Comparison of ENCODE assay signal across 1 cellular context in the genomic region with DNA sequence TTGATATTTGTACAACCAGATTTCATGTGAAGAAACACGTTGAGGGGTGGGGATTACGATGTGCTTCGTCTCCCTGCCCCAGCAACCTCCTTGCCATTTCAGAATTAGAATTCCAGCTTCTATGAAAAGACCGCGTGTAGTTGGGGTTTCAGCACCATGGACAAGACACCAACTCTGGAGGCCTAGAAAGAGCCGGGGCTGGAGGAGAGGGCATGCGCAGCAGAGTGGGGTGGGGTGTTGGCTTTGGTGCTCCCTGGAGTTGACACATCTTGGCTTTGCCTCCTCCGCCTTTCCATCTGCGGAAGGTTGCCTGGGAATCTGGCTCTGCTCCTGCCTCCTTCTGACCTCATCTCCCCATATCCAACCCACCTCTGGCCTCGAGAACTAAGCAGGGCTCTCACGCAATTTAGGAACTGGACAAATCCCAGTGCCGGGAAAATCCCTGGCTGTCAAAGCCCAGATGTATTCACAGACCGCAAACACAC.
TF ChIP-seq lines count a peak whose summit lies in the region.

No MANE protein-coding gene starts in this region.

TF ChIP-seq in HepG2, 621 proteins besides CTCF, POLR2A, EP300 and RAD21 (continued from another document and continues in another):
- no peak for TF ChIP-seq SRSF9 (IDR thresholded peaks at IDR 0.05; ENCODE audit: borderline replicate concordance, insufficient read depth, low read depth, low read length, poor library complexity, severe bottlenecking)
- TF ChIP-seq ZSCAN20 (CRISPR knock-in tag; IDR thresholded peaks at IDR 0.05; ENCODE audit: borderline replicate concordance) = 0 out of 2 replicates have a peak, but pooled peaks have one; percentile 46
- no peak for TF ChIP-seq ZNF691 (CRISPR knock-in tag; IDR thresholded peaks at IDR 0.05; ENCODE audit: borderline replicate concordance, low read depth)
- TF ChIP-seq, protein P1, sequence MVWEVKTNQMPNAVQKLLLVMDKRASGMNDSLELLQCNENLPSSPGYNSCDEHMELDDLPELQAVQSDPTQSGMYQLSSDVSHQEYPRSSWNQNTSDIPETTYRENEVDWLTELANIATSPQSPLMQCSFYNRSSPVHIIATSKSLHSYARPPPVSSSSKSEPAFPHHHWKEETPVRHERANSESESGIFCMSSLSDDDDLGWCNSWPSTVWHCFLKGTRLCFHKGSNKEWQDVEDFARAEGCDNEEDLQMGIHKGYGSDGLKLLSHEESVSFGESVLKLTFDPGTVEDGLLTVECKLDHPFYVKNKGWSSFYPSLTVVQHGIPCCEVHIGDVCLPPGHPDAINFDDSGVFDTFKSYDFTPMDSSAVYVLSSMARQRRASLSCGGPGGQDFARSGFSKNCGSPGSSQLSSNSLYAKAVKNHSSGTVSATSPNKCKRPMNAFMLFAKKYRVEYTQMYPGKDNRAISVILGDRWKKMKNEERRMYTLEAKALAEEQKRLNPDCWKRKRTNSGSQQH (CRISPR knock-in tag; IDR thresholded peaks at IDR 0.05; ENCODE audit: low read depth) = no peak
- TF ChIP-seq KDM4B (CRISPR knock-in tag; IDR thresholded peaks at IDR 0.05) = no peak
- TF ChIP-seq PLSCR1 (CRISPR knock-in tag; IDR thresholded peaks at IDR 0.05; ENCODE audit: borderline replicate concordance) = no peak
- TF ChIP-seq ZNF556 (CRISPR knock-in tag; IDR thresholded peaks at IDR 0.05; ENCODE audit: borderline replicate concordance) = no peak
- TF ChIP-seq ZNF574 (CRISPR knock-in tag; IDR thresholded peaks at IDR 0.05) = peak; percentile 51; the same call in 1 of the 2 replicates
- TF ChIP-seq ZNF274 (CRISPR knock-in tag; IDR thresholded peaks at IDR 0.05) = no peak
- no peak for TF ChIP-seq ZNF572 (CRISPR knock-in tag; IDR thresholded peaks at IDR 0.05)
- peak; percentile 48; the same call in 1 of the 2 replicates for TF ChIP-seq SRY (CRISPR knock-in tag; IDR thresholded peaks at IDR 0.05)
- no peak for TF ChIP-seq ZNF276 (CRISPR knock-in tag; IDR thresholded peaks at IDR 0.05; ENCODE audit: low read depth)
- peak; percentile 23; the same call in 1 of the 2 replicates for TF ChIP-seq TAF1 (CRISPR knock-in tag; IDR thresholded peaks at IDR 0.05)
- TF ChIP-seq, protein P2, sequence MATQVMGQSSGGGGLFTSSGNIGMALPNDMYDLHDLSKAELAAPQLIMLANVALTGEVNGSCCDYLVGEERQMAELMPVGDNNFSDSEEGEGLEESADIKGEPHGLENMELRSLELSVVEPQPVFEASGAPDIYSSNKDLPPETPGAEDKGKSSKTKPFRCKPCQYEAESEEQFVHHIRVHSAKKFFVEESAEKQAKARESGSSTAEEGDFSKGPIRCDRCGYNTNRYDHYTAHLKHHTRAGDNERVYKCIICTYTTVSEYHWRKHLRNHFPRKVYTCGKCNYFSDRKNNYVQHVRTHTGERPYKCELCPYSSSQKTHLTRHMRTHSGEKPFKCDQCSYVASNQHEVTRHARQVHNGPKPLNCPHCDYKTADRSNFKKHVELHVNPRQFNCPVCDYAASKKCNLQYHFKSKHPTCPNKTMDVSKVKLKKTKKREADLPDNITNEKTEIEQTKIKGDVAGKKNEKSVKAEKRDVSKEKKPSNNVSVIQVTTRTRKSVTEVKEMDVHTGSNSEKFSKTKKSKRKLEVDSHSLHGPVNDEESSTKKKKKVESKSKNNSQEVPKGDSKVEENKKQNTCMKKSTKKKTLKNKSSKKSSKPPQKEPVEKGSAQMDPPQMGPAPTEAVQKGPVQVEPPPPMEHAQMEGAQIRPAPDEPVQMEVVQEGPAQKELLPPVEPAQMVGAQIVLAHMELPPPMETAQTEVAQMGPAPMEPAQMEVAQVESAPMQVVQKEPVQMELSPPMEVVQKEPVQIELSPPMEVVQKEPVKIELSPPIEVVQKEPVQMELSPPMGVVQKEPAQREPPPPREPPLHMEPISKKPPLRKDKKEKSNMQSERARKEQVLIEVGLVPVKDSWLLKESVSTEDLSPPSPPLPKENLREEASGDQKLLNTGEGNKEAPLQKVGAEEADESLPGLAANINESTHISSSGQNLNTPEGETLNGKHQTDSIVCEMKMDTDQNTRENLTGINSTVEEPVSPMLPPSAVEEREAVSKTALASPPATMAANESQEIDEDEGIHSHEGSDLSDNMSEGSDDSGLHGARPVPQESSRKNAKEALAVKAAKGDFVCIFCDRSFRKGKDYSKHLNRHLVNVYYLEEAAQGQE (IDR thresholded peaks at IDR 0.05; ENCODE audit: borderline replicate concordance in 1 of 2, low read depth in 1 of 2, low read length in 2 of 2) = peak; percentile 90 to 98
- TF ChIP-seq ZNF460 (CRISPR knock-in tag; IDR thresholded peaks at IDR 0.05; ENCODE audit: borderline replicate concordance) = no peak
- no peak for TF ChIP-seq ZNF354B (CRISPR knock-in tag; IDR thresholded peaks at IDR 0.05)
- TF ChIP-seq DR1 (CRISPR knock-in tag; IDR thresholded peaks at IDR 0.05) = no peak
- TF ChIP-seq AKNA (CRISPR knock-in tag; IDR thresholded peaks at IDR 0.05; ENCODE audit: borderline replicate concordance) = peak; percentile 45; the same call in 1 of the 2 replicates
- TF ChIP-seq, protein P3, sequence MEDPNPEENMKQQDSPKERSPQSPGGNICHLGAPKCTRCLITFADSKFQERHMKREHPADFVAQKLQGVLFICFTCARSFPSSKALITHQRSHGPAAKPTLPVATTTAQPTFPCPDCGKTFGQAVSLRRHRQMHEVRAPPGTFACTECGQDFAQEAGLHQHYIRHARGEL (CRISPR knock-in tag; IDR thresholded peaks at IDR 0.05) = no peak
- no peak for TF ChIP-seq E2F1 (CRISPR knock-in tag; IDR thresholded peaks at IDR 0.05)
- TF ChIP-seq ZNF747 (CRISPR knock-in tag; IDR thresholded peaks at IDR 0.05; ENCODE audit: borderline replicate concordance) = no peak
- TF ChIP-seq, protein P4, sequence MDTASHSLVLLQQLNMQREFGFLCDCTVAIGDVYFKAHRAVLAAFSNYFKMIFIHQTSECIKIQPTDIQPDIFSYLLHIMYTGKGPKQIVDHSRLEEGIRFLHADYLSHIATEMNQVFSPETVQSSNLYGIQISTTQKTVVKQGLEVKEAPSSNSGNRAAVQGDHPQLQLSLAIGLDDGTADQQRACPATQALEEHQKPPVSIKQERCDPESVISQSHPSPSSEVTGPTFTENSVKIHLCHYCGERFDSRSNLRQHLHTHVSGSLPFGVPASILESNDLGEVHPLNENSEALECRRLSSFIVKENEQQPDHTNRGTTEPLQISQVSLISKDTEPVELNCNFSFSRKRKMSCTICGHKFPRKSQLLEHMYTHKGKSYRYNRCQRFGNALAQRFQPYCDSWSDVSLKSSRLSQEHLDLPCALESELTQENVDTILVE (CRISPR knock-in tag; IDR thresholded peaks at IDR 0.05) = peak; percentile 37; the same call in 1 of the 2 replicates
- TF ChIP-seq TEAD3 (CRISPR knock-in tag; optimal IDR thresholded peaks at IDR 0.05; ENCODE audit: borderline replicate concordance) = peak; percentile 18
- TF ChIP-seq MAFK (conservative IDR thresholded peaks at IDR 0.05 in 1 of 2, IDR thresholded peaks at IDR 0.05 in 1 of 2; ENCODE audit: low read length in 2 of 2) = no peak
- no peak for TF ChIP-seq ZNF205 (CRISPR knock-in tag; IDR thresholded peaks at IDR 0.05)
- peak; percentile 49 for TF ChIP-seq SAP130 (CRISPR knock-in tag; IDR thresholded peaks at IDR 0.05; ENCODE audit: low read depth)
- TF ChIP-seq ZNF781 (CRISPR knock-in tag; IDR thresholded peaks at IDR 0.05; ENCODE audit: borderline replicate concordance, not compliant biosample characterization) = peak; percentile 71
- TF ChIP-seq, protein P5, sequence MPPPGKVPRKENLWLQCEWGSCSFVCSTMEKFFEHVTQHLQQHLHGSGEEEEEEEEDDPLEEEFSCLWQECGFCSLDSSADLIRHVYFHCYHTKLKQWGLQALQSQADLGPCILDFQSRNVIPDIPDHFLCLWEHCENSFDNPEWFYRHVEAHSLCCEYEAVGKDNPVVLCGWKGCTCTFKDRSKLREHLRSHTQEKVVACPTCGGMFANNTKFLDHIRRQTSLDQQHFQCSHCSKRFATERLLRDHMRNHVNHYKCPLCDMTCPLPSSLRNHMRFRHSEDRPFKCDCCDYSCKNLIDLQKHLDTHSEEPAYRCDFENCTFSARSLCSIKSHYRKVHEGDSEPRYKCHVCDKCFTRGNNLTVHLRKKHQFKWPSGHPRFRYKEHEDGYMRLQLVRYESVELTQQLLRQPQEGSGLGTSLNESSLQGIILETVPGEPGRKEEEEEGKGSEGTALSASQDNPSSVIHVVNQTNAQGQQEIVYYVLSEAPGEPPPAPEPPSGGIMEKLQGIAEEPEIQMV (CRISPR knock-in tag; IDR thresholded peaks at IDR 0.05; ENCODE audit: low read depth) = no peak
- no peak for TF ChIP-seq ZFP36L1 (CRISPR knock-in tag; IDR thresholded peaks at IDR 0.05)
- peak; percentile 98 for TF ChIP-seq EHMT2 (IDR thresholded peaks at IDR 0.05; ENCODE audit: borderline replicate concordance, low read depth, low read length)
- 0 out of 2 replicates have a peak, but pooled peaks have one; percentile 28 for TF ChIP-seq KMT2B (CRISPR knock-in tag; IDR thresholded peaks at IDR 0.05)
